In the genomic region with DNA sequence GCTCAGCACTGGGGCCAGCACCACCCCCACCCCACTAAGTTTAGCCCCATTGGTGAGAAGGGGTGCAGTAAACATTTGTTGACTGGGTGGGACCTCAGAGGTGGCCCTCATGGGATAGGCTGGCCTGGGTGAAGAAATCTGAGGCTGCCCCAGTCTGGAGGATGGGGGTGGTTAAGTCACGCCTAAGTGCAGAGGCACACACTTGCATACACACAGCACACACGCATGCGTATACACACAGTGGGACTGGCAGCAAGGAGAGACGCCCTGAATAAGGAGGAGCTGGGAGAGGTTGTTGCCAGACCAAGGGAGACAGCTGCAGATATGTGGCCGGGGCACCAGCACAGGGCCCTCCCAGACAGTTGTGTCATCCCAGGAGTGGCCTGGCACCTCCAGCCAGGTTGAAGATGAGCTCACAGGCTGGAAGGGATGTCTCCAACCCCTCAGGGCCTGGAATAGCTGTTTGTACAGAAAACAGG, we compare ENCODE assay signal across 11 cellular contexts. TPM values are rescaled to one million over a fixed set of nuclear protein-coding genes. Genes with fewer than 3 reads are reported as not detected.
DNase-seq lines count a peak whose midpoint lies in the region; ATAC-seq and TF ChIP-seq lines count a peak whose summit lies in the region.
"Had no signal": no experiment of that assay in that cellular context is flagged by ENCODE, and none has a peak within 500 bp of the region (broad histone marks: within the 10 kb centered on the region; RNA-seq: fewer than 3 reads in every experiment).

No MANE protein-coding gene starts in this region.

- POLR2A ChIA-PET in AG04450 (lab: Yijun Ruan, JAX): interaction anchor here (0.6 to 1.7 kb wide), 6 partner anchors 9 to 52 kb away, joined by 3 to 8 read pairs (median 4); no protein-coding TSS in a partner anchor

- TF ChIP-seq CTCF in AG04450 (IDR thresholded peaks at IDR 0.05; ENCODE audit: low read depth, low read length) (no peak), esophagus muscularis mucosa (IDR thresholded peaks at IDR 0.05) (no peak)

- WGBS in esophagus muscularis mucosa: 45% methylated on average over 5 of the region's 5 CpGs

- no peak for TF ChIP-seq EP300 in esophagus muscularis mucosa (IDR thresholded peaks at IDR 0.05)

- no peaks in the 10 kb centered on the region for H3K27me3 ChIP-seq in AG04450 (ENCODE audit: control insufficient read depth, insufficient read depth, low read length)
- no peaks in the 10 kb centered on the region for H3K27me3 ChIP-seq in esophagus muscularis mucosa
- peaks cover 0 to 3% of the 10 kb centered on the region in 2 donors for H3K27me3 ChIP-seq in mucosa of rectum (ENCODE audit: control insufficient read depth in 2 of 2, insufficient read depth in 2 of 2, low read length in 2 of 2)

- ATAC-seq in GM18907 (IDR thresholded peaks at IDR 0.05; ENCODE audit: unreplicated experiment): no peak
- ATAC-seq in GM18868 (IDR thresholded peaks at IDR 0.05; ENCODE audit: unreplicated experiment): no peak
- ATAC-seq: effector memory CD8-positive, alpha-beta T cell had no signal

- CTCF ChIA-PET in AG04450 (lab: Charles Lee): interaction anchor here (1.0 to 4.0 kb wide), 3 partner anchors 20 to 211 kb away, joined by 3 to 23 read pairs (median 3); partner anchors contain the start of gene TMEM170A

- intact Hi-C loops in esophagus muscularis mucosa (cut with DNase I): no loop called here

- H3K4me3 ChIP-seq in AG04450 (ENCODE audit: low read depth, low read length) (no peak overlapping the region), esophagus muscularis mucosa (no peak overlapping the region), mucosa of rectum (ENCODE audit: low read length in 2 of 2) (no peak overlapping the region)

- H3K9ac ChIP-seq in mucosa of rectum (ENCODE audit: low read depth in 1 of 2, low read length in 2 of 2): no peak overlapping the region

- peak overlapping the region; percentile 70 for H3K27ac ChIP-seq in AG04450 (ENCODE audit: low read depth, low read length)
- H3K27ac ChIP-seq in esophagus muscularis mucosa (replicated peaks in 1 of 4): peak overlapping the region; percentile 90 to 95 (median 92)
- H3K27ac ChIP-seq in mucosa of rectum (ENCODE audit: low read depth in 2 of 2, low read length in 2 of 2): peak overlapping the region; percentile 32 to 70

- H3K9me3 ChIP-seq in AG04450 (ENCODE audit: control insufficient read depth, insufficient read depth, low read length) (no peaks in the 10 kb centered on the region), esophagus muscularis mucosa (no peaks in the 10 kb centered on the region), mucosa of rectum (ENCODE audit: control insufficient read depth in 2 of 2, low read length in 2 of 2) (no peaks in the 10 kb centered on the region)

- H3K4me1 ChIP-seq in esophagus muscularis mucosa (peaks cover 87 to 99% (median 94%) of the 10 kb centered on the region in 4 donors), mucosa of rectum (ENCODE audit: control insufficient read depth in 2 of 2, insufficient read depth in 2 of 2, low read length in 2 of 2) (peaks cover 53 to 60% of the 10 kb centered on the region in 2 donors)

- TF ChIP-seq POLR2A in esophagus muscularis mucosa (IDR thresholded peaks at IDR 0.05; ENCODE audit: low read depth): no peak

- DNase-seq in AG04450 (ENCODE audit: low read depth, low spot score): no peak
- DNase-seq in NCI-H69 (lab: John Stamatoyannopoulos, UW): peak; percentile 6
- no peak for DNase-seq in esophagus muscularis mucosa (ENCODE audit: extremely low spot score)
- no peak for DNase-seq in mucosa of gallbladder (ENCODE audit: low spot score)
- no peak for DNase-seq in Ammon's horn (ENCODE audit: low spot score)
- DNase-seq: effector memory CD8-positive, alpha-beta T cell; NCI-H1048 had no signal

- no peaks in the 10 kb centered on the region for H3K36me3 ChIP-seq in esophagus muscularis mucosa
- no peaks in the 10 kb centered on the region for H3K36me3 ChIP-seq in mucosa of rectum (ENCODE audit: control insufficient read depth in 2 of 2, insufficient read depth in 2 of 2, low read length in 2 of 2)

RNA-seq across cellular contexts. Expression of gene BCAR1, which starts 3.0 kb away (rescaled TPM):
- 16.1 and 26.9 TPM in 2 replicates for polyA plus RNA-seq in AG04450 (2011; rRNA removed)
- 20.3 and 25.8 TPM in 2 replicates for polyA minus RNA-seq in AG04450 (2011; rRNA and poly(A)+ RNA removed)
- total RNA-seq in esophagus muscularis mucosa (10 to 100 TPM; 31.6 to 67.1 (median 54.8) TPM), mucosa of gallbladder (223 TPM)

RNA-seq across cellular contexts. Expression of gene CTRB1, which starts 35.6 kb away (rescaled TPM):
- polyA plus RNA-seq in AG04450 (2011; rRNA removed): not detected in 2 replicates
- not detected in 2 replicates for polyA minus RNA-seq in AG04450 (2011; rRNA and poly(A)+ RNA removed)
- total RNA-seq in esophagus muscularis mucosa (not detected), mucosa of gallbladder (15.0 TPM)
- total RNA-seq: CD4-positive, alpha-beta memory T cell had no signal
- polyA plus RNA-seq: CD4-positive, alpha-beta memory T cell had no signal

RNA-seq across cellular contexts. Expression of gene CTRB2, which starts 47.4 kb away (rescaled TPM):
- polyA plus RNA-seq in AG04450 (2011; rRNA removed): not detected in 2 replicates
- not detected in 2 replicates for polyA minus RNA-seq in AG04450 (2011; rRNA and poly(A)+ RNA removed)
- not detected for total RNA-seq in esophagus muscularis mucosa
- 26.7 TPM for total RNA-seq in mucosa of gallbladder
- total RNA-seq: CD4-positive, alpha-beta memory T cell had no signal
- polyA plus RNA-seq: CD4-positive, alpha-beta memory T cell had no signal

Comparison
In these comparisons a context has a peak if more than half of its experiments do, and no peak if none do; other contexts are left out.
1. RNA of gene CTRB1, which starts 35.6 kb away (total RNA-seq): 15.0 TPM in mucosa of gallbladder (single experiment); not detected in esophagus muscularis mucosa; every median in the first group is over 10 times any median in the second.
2. RNA of gene CTRB2, which starts 47.4 kb away (total RNA-seq): 26.7 TPM in mucosa of gallbladder (single experiment); not detected in esophagus muscularis mucosa; every median in the first group is over 10 times any median in the second.
3. Peak in every context shown above with its lines, with median percentiles within 50 percentile points of each other: H3K27ac ChIP-seq.